11 cellular contexts compared by ENCODE assay signal in genomic region chr9:93568169-93568568, GRCh38.
"Had no signal": no experiment of that assay in that cellular context is flagged by ENCODE, and none has a peak within 500 bp of the region (broad histone marks: within the 10 kb centered on the region; RNA-seq: fewer than 3 reads in every experiment).

No MANE protein-coding gene starts in this region.

- ATAC-seq: gastrocnemius medialis had no signal

- DNase-seq: activated CD4-positive, alpha-beta T cell treated with anti-CD3 and anti-CD28 coated beads for 4 hours; activated naive CD4-positive, alpha-beta T cell; colonic mucosa; effector memory CD4-positive, alpha-beta T cell; gastrocnemius medialis; stimulated activated CD4-positive, alpha-beta T cell treated with anti-CD3 and anti-CD28 coated beads, Interleukin-15, amount 100 ng/mL, for 24 hours; stimulated activated CD4-positive, alpha-beta T cell treated with anti-CD3 and anti-CD28 coated beads, Interleukin-4, amount 100 ng/mL, for 24 hours; WERI-Rb-1 had no signal

- H3K9me3 ChIP-seq: colonic mucosa, gastrocnemius medialis, vagina had no signal

- H3K27ac ChIP-seq: colonic mucosa had no signal

- H3K4me3 ChIP-seq: cardiac muscle cell, colonic mucosa, hepatocyte had no signal

- H3K27me3 ChIP-seq: cardiac muscle cell, colonic mucosa, gastrocnemius medialis, hepatocyte, vagina had no signal
